10 cellular contexts compared by ENCODE assay signal in the genomic region with DNA sequence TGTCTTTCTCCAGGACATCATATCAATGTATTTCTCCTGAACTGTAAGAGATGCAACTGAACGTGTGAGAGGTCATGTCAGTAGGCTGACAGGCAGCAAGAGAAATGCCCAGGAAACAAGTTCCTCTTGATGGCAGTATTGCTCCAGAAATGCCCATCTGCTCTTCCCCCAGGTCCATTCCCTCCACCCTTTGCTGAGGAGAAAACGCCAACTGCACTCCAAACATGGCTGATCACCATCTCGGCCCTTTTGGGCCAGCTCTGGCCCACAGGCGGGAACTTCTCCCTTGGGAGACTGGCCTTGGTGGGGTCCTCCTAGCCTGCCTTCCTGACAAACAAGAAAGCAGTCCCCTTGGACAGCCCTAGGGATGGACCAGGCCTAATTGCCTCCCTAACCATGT.
DNase-seq lines count a peak whose midpoint lies in the region; ATAC-seq, FAIRE-seq and TF ChIP-seq lines count a peak whose summit lies in the region.
"Had no signal": no experiment of that assay in that cellular context is flagged by ENCODE, and none has a peak within 500 bp of the region (broad histone marks: within the 10 kb centered on the region; RNA-seq: fewer than 3 reads in every experiment).

No MANE protein-coding gene starts in this region.

- POLR2A ChIA-PET in PC-3 (lab: Charles Lee; ENCODE audit: unreplicated experiment) (no interaction called here), HepG2 (lab: Yijun Ruan, JAX) (no interaction called here)
- POLR2A ChIA-PET in activated CD4-positive, alpha-beta T cell treated with anti-CD3 and anti-CD28 coated beads, Interleukin-2, amount 10 ng/mL, durations not matched to agents 7 days and 5 days (lab: Charles Lee), result no interaction called here

- H3K4me2 ChIP-seq in PC-3 (ENCODE audit: low read length) (peak overlapping the region; percentile 69), HepG2 (ENCODE audit: low read depth, low read length) (peak overlapping the region; percentile 80)

- DNase-seq in Daoy (ENCODE audit: low read depth) (peak; percentile 14), PC-3 (peak; percentile 65), HepG2 (ENCODE audit: low spot score) (peak; percentile 63), activated gamma-delta T cell (lab: John Stamatoyannopoulos, UW) (no peak), T-helper 17 cell (no peak)
- DNase-seq in activated CD4-positive, alpha-beta T cell treated with anti-CD3 and anti-CD28 coated beads, Interleukin-2, amount 10 ng/mL, durations not matched to agents 7 days and 5 days, result no peak

- H3K27me3 Mint-ChIP-seq in activated CD4-positive, alpha-beta T cell treated with anti-CD3 and anti-CD28 coated beads, Interleukin-2, amount 10 ng/mL, durations not matched to agents 7 days and 5 days, result no peaks in the 10 kb centered on the region
- no peaks in the 10 kb centered on the region for H3K27me3 Mint-ChIP-seq in T-helper 17 cell
- H3K27me3 Mint-ChIP-seq: brain had no signal

- in situ Hi-C loops in HepG2 (cut with HindIII; ENCODE audit: extremely low pct_ligation_motif_present, low pct_unique_long_range_greater_than_20kb), result no loop called here

- H3K9ac ChIP-seq in PC-3 (ENCODE audit: low read length) (peak overlapping the region; percentile 52; the same call in 1 of the 2 replicates), HepG2 (ENCODE audit: insufficient read depth, low read depth, low read length) (no peak overlapping the region)

- FAIRE-seq in HepG2 (lab: Jason Lieb, UNC), result peak; percentile 97

- no peak for TF ChIP-seq POLR2A in HepG2 (IDR thresholded peaks at IDR 0.05; ENCODE audit: insufficient read depth in 1 of 2, low read depth in 2 of 2, low read length in 2 of 2)

- no peaks in the 10 kb centered on the region for H3K36me3 Mint-ChIP-seq in activated CD4-positive, alpha-beta T cell treated with anti-CD3 and anti-CD28 coated beads, Interleukin-2, amount 10 ng/mL, durations not matched to agents 7 days and 5 days (ENCODE audit: low read depth)
- H3K36me3 Mint-ChIP-seq in T-helper 17 cell (ENCODE audit: low read depth), result no peaks in the 10 kb centered on the region

- H3K9me2 ChIP-seq in PC-3 (replicated peaks; ENCODE audit: low read length), result no peaks in the 10 kb centered on the region

- intact Hi-C loops in PC-3 (cut with micrococcal nuclease), result no loop called here
- intact Hi-C loops in HepG2 (cut with micrococcal nuclease; ENCODE audit: unreplicated experiment), result loop anchor here (2.0 kb wide), 1 partner anchor 55 kb away; no protein-coding TSS in a partner anchor

- H3K27me3 ChIP-seq in PC-3 (ENCODE audit: low read length) (no peaks in the 10 kb centered on the region), HepG2 (ENCODE audit: control insufficient read depth in 1 of 2, insufficient read depth in 2 of 2, low read length in 2 of 2) (no peaks in the 10 kb centered on the region; a peak in 1 of 5 replicates)

- no peaks in the 10 kb centered on the region for H3K4me1 Mint-ChIP-seq in activated CD4-positive, alpha-beta T cell treated with anti-CD3 and anti-CD28 coated beads, Interleukin-2, amount 10 ng/mL, durations not matched to agents 7 days and 5 days
- H3K4me1 Mint-ChIP-seq in T-helper 17 cell, result no peaks in the 10 kb centered on the region
- H3K4me1 Mint-ChIP-seq: brain had no signal

- H3K4me3 ChIP-seq in PC-3 (ENCODE audit: low read length) (no peak overlapping the region), HepG2 (replicated peaks in 1 of 3; ENCODE audit: insufficient read depth in 1 of 3, low read depth in 2 of 3, low read length in 3 of 3) (peak overlapping the region; percentile 13 to 74 (median 47); a peak in 5 of 6 replicates)
- H3K4me3 ChIP-seq: skin epidermis had no signal

- peak overlapping the region; percentile 35; the same call in 1 of the 2 replicates for H2AFZ ChIP-seq in PC-3 (ENCODE audit: low read length)
- H2AFZ ChIP-seq in HepG2 (ENCODE audit: low read length), result no peak overlapping the region

- TF ChIP-seq EP300 in HepG2 (IDR thresholded peaks at IDR 0.05; ENCODE audit: low read depth in 2 of 2, low read length in 2 of 2) (no peak), HepG2 (CRISPR knock-in tag; IDR thresholded peaks at IDR 0.05; ENCODE audit: borderline replicate concordance) (no peak)

- H3K36me3 ChIP-seq in PC-3 (ENCODE audit: low read depth, low read length) (no peaks in the 10 kb centered on the region), HepG2 (replicated peaks in 1 of 2; ENCODE audit: control insufficient read depth in 1 of 2, insufficient read depth in 2 of 2, low read length in 2 of 2) (no peaks in the 10 kb centered on the region)

- H3K79me2 ChIP-seq in PC-3 (ENCODE audit: low read length) (no peaks in the 10 kb centered on the region), HepG2 (ENCODE audit: insufficient read depth, low read length) (no peaks in the 10 kb centered on the region)

- peak; percentile 50 for TF ChIP-seq CTCF in PC-3 (conservative IDR thresholded peaks at IDR 0.05; ENCODE audit: low read depth, low read length)
- TF ChIP-seq CTCF in HepG2 (CRISPR knock-in tag; IDR thresholded peaks at IDR 0.05), result peak; percentile 80

- CTCF ChIA-PET in PC-3 (lab: Charles Lee) (no interaction called here), HepG2 (lab: Yijun Ruan, JAX; ENCODE audit: low intra/inter-chr PET ratio, low total read pairs) (interaction anchor here (0.7 kb wide), 1 partner anchor 17 kb away, joined by 3 read pairs; no protein-coding TSS in a partner anchor)
- CTCF ChIA-PET in activated CD4-positive, alpha-beta T cell treated with anti-CD3 and anti-CD28 coated beads, Interleukin-2, amount 10 ng/mL, durations not matched to agents 7 days and 5 days (lab: Charles Lee), result interaction anchor here (1.1 to 2.1 kb wide), 2 partner anchors 47 to 54 kb away, joined by 4 to 6 read pairs; no protein-coding TSS in a partner anchor

- H3K27ac ChIP-seq in PC-3 (ENCODE audit: low read length), result peak overlapping the region; percentile 86
- no peak overlapping the region for H3K27ac ChIP-seq in HepG2 (ENCODE audit: extremely low read length, insufficient read depth, low read length)
- H3K27ac ChIP-seq: skin epidermis had no signal

- H3K27ac Mint-ChIP-seq in activated CD4-positive, alpha-beta T cell treated with anti-CD3 and anti-CD28 coated beads, Interleukin-2, amount 10 ng/mL, durations not matched to agents 7 days and 5 days, result no peak overlapping the region
- H3K27ac Mint-ChIP-seq in T-helper 17 cell, result no peak overlapping the region
- H3K27ac Mint-ChIP-seq: brain had no signal

- H3F3A ChIP-seq in PC-3 (ENCODE audit: low read length, unreplicated experiment), result no peaks in the 10 kb centered on the region

- peak; percentile 40 for ATAC-seq in HG02938 (IDR thresholded peaks at IDR 0.05; ENCODE audit: unreplicated experiment)
- ATAC-seq in PC-3, result peak; percentile 42
- peak; percentile 61 for ATAC-seq in HepG2
- ATAC-seq in HG02884 (IDR thresholded peaks at IDR 0.05; ENCODE audit: unreplicated experiment), result no peak
- ATAC-seq in T-helper 17 cell, result no peak

- BruUV-seq in PC-3 (replicated peaks; lab: Mats Ljungman, UMichigan) (no TSS peak), HepG2 (replicated peaks; lab: Mats Ljungman, UMichigan) (no TSS peak)

- peaks cover 5% of the 10 kb centered on the region for H3K9me3 Mint-ChIP-seq in activated CD4-positive, alpha-beta T cell treated with anti-CD3 and anti-CD28 coated beads, Interleukin-2, amount 10 ng/mL, durations not matched to agents 7 days and 5 days

- H3K9me3 ChIP-seq in PC-3 (ENCODE audit: low read length) (no peaks in the 10 kb centered on the region), HepG2 (ENCODE audit: low read length) (no peaks in the 10 kb centered on the region), T-helper 17 cell (ENCODE audit: control insufficient read depth, low read length, poor library complexity, severe bottlenecking) (no peaks in the 10 kb centered on the region)

- no peak overlapping the region for H3K4me3 Mint-ChIP-seq in activated CD4-positive, alpha-beta T cell treated with anti-CD3 and anti-CD28 coated beads, Interleukin-2, amount 10 ng/mL, durations not matched to agents 7 days and 5 days
- no peak overlapping the region for H3K4me3 Mint-ChIP-seq in T-helper 17 cell
- H3K4me3 Mint-ChIP-seq: brain had no signal

- 0 out of 2 replicates have a peak, but pooled peaks have one; percentile 57 for TF ChIP-seq RAD21 in HepG2 (CRISPR knock-in tag; IDR thresholded peaks at IDR 0.05)

- 0% methylated on average over 1 of the region's 4 CpGs for WGBS in HepG2 (ENCODE audit: low lambda C conversion rate)

- H3K4me1 ChIP-seq in PC-3 (ENCODE audit: insufficient read depth, low read length), result peaks cover 15% of the 10 kb centered on the region; the same call in 1 of the 2 replicates
- H3K4me1 ChIP-seq in HepG2 (ENCODE audit: insufficient read depth, low read length), result peaks cover 44% of the 10 kb centered on the region

- H4K20me1 ChIP-seq in PC-3 (ENCODE audit: low read length) (no peaks in the 10 kb centered on the region), HepG2 (ENCODE audit: insufficient read depth, low read length) (no peaks in the 10 kb centered on the region)

TF ChIP-seq in HepG2, 621 proteins besides CTCF, POLR2A, EP300 and RAD21:
- no peak for TF ChIP-seq HMG20A (CRISPR knock-in tag; IDR thresholded peaks at IDR 0.05; ENCODE audit: borderline replicate concordance)
- TF ChIP-seq ZNF282 (IDR thresholded peaks at IDR 0.05; ENCODE audit: partially characterized antibody), result no peak
- peak; percentile 73 for TF ChIP-seq STAG1 (CRISPR knock-in tag; IDR thresholded peaks at IDR 0.05)
- no peak for TF ChIP-seq NR2F6 (IDR thresholded peaks at IDR 0.05)
- peak; percentile 13; the same call in 1 of the 2 replicates for TF ChIP-seq NR2F6 (CRISPR knock-in tag; IDR thresholded peaks at IDR 0.05)
- TF ChIP-seq KDM3A (CRISPR knock-in tag; IDR thresholded peaks at IDR 0.05; ENCODE audit: low read depth), result peak; percentile 100
- peak; percentile 52; the same call in 1 of the 2 replicates for TF ChIP-seq SMC3 (IDR thresholded peaks at IDR 0.05; ENCODE audit: low read length)
- TF ChIP-seq, protein P1, sequence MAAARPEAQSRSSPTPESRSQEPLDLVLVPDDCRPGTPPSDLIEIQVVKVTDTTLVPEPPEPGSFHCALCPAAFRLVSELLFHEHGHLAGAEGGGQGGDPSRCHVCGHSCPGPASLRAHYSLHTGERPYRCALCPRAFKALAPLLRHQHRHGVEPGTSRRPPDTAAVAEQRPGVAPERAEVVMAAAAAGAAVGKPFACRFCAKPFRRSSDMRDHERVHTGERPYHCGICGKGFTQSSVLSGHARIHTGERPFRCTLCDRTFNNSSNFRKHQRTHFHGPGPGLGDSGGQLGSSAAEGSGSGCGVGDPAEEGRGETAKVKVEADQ (CRISPR knock-in tag; IDR thresholded peaks at IDR 0.05; ENCODE audit: borderline replicate concordance), result no peak
- TF ChIP-seq YY1 (IDR thresholded peaks at IDR 0.05; ENCODE audit: insufficient read depth, insufficient replicate concordance, low read depth, low read length), result peak; percentile 59
- peak; percentile 44 for TF ChIP-seq MED1 (CRISPR knock-in tag; IDR thresholded peaks at IDR 0.05)
- TF ChIP-seq TGIF2 (CRISPR knock-in tag; IDR thresholded peaks at IDR 0.05), result 0 out of 2 replicates have a peak, but pooled peaks have one; percentile 12

Comparison
In these comparisons a context has a peak if more than half of its experiments do, and no peak if none do; other contexts are left out.
1. DNase-seq: peak in Daoy (single experiment), PC-3 (single experiment) and HepG2 (single experiment); none in activated CD4-positive, alpha-beta T cell treated with anti-CD3 and anti-CD28 coated beads, Interleukin-2, amount 10 ng/mL, durations not matched to agents 7 days and 5 days (single experiment), activated gamma-delta T cell (single experiment) and T-helper 17 cell (0 of 3).
2. ATAC-seq: peak in HG02938 (single experiment), PC-3 (single experiment) and HepG2 (single experiment); none in HG02884 (single experiment) and T-helper 17 cell (single experiment).